In the genomic region with DNA sequence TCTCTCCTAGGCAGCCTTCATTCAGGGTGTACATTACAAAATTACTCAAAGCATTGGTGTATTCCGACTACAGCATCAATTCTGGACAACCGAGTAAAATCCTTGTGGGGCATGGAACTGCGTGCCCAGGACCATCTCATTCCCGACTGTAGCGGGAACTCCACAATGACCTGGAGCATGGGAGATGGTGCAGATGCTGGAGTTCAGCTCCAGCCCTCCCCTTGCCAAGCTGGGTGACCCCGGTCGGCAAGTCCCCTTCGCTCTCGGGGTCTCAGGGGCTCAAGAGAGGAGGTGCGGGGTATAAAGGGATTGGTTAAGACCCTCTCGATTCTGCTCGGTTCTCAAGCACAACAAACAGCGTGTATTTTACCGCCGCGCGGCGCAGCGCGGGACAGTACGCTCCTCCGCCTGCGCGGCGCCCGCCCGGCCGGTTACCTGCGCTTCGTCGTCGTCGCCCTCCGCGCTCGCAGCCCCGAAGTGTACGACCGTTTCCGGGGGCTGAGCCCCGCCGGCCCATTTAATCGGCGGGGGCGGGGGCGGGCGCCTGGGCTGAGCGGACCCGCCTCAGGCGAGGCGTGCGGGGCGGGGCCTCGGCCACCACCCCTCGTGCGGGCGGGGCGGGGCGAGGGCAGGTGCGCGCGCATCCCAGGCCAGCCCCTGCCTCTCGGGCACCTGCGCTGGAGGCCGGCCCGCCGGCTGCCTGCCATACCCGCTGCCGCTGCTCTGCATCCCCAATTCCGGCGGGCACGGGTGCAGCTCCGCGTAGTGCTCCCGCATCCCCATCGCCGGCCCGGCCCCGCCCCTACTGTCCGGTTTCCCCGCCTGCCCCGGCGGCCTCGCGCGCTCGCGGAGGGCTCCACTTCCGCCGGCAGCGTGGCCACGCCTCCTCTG, we compare ENCODE assay signal across 1 cellular context.
A peak's percentile ranks its signal among the peaks of the same experiment; 100 is the strongest.
TF ChIP-seq lines count a peak whose summit lies in the region.

A gene (minus strand): TSS at position 493 of the 891 bp plus-strand sequence. CDS start 691 bp downstream, outside the sequence.

TF ChIP-seq in A549, 52 proteins besides CTCF, POLR2A, EP300 and RAD21 (continued from another document):
- TF ChIP-seq, protein P1, sequence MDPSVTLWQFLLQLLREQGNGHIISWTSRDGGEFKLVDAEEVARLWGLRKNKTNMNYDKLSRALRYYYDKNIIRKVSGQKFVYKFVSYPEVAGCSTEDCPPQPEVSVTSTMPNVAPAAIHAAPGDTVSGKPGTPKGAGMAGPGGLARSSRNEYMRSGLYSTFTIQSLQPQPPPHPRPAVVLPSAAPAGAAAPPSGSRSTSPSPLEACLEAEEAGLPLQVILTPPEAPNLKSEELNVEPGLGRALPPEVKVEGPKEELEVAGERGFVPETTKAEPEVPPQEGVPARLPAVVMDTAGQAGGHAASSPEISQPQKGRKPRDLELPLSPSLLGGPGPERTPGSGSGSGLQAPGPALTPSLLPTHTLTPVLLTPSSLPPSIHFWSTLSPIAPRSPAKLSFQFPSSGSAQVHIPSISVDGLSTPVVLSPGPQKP (IDR thresholded peaks at IDR 0.05; ENCODE audit: low read depth, low read length), result no peak
- TF ChIP-seq JUNB (IDR thresholded peaks at IDR 0.05), result no peak
- no peak for TF ChIP-seq SMC3 (IDR thresholded peaks at IDR 0.05)
- TF ChIP-seq CHD4 (IDR thresholded peaks at IDR 0.05; ENCODE audit: borderline replicate concordance), result no peak
- no peak for TF ChIP-seq RFX5 (IDR thresholded peaks at IDR 0.05)
- TF ChIP-seq NPAS2 (CRISPR knock-in tag; IDR thresholded peaks at IDR 0.05; ENCODE audit: borderline replicate concordance), result no peak
- TF ChIP-seq HOXB13 (CRISPR knock-in tag; IDR thresholded peaks at IDR 0.05; ENCODE audit: low read depth), result no peak
- peak; percentile 96 to 97 for TF ChIP-seq JUN (IDR thresholded peaks at IDR 0.05)
- TF ChIP-seq RARB (CRISPR knock-in tag; IDR thresholded peaks at IDR 0.05), result no peak
- TF ChIP-seq TFCP2L1 (CRISPR knock-in tag; IDR thresholded peaks at IDR 0.05), result no peak
- no peak for TF ChIP-seq ZNF302 (CRISPR knock-in tag; IDR thresholded peaks at IDR 0.05)
- TF ChIP-seq GATA3 (IDR thresholded peaks at IDR 0.05; ENCODE audit: borderline replicate concordance), result peak; percentile 52; the same call in 1 of the 2 replicates
- TF ChIP-seq, protein P2, sequence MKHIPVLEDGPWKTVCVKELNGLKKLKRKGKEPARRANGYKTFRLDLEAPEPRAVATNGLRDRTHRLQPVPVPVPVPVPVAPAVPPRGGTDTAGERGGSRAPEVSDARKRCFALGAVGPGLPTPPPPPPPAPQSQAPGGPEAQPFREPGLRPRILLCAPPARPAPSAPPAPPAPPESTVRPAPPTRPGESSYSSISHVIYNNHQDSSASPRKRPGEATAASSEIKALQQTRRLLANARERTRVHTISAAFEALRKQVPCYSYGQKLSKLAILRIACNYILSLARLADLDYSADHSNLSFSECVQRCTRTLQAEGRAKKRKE (CRISPR knock-in tag; IDR thresholded peaks at IDR 0.05; ENCODE audit: low read depth), result no peak
- no peak for TF ChIP-seq CBX2 (IDR thresholded peaks at IDR 0.05; ENCODE audit: borderline replicate concordance, low read depth)
- no peak for TF ChIP-seq HOXB5 (CRISPR knock-in tag; IDR thresholded peaks at IDR 0.05)
- no peak for TF ChIP-seq FOSB (CRISPR knock-in tag; IDR thresholded peaks at IDR 0.05)
- TF ChIP-seq KDM1A (IDR thresholded peaks at IDR 0.05; ENCODE audit: low read depth), result no peak
- TF ChIP-seq, protein P3, sequence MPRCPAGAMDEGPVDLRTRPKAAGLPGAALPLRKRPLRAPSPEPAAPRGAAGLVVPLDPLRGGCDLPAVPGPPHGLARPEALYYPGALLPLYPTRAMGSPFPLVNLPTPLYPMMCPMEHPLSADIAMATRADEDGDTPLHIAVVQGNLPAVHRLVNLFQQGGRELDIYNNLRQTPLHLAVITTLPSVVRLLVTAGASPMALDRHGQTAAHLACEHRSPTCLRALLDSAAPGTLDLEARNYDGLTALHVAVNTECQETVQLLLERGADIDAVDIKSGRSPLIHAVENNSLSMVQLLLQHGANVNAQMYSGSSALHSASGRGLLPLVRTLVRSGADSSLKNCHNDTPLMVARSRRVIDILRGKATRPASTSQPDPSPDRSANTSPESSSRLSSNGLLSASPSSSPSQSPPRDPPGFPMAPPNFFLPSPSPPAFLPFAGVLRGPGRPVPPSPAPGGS (IDR thresholded peaks at IDR 0.05), result peak; percentile 97
- no peak for TF ChIP-seq FOSL2 (IDR thresholded peaks at IDR 0.05)
- TF ChIP-seq FOSL2 (CRISPR knock-in tag; IDR thresholded peaks at IDR 0.05), result no peak
- TF ChIP-seq RNF2 (IDR thresholded peaks at IDR 0.05; ENCODE audit: borderline replicate concordance, low read depth), result 0 out of 2 replicates have a peak, but pooled peaks have one; percentile 42
TF ChIP-seq in A549: peak in this region for 6.
